Comparison of ENCODE assay signal across 6 cellular contexts in the genomic region with DNA sequence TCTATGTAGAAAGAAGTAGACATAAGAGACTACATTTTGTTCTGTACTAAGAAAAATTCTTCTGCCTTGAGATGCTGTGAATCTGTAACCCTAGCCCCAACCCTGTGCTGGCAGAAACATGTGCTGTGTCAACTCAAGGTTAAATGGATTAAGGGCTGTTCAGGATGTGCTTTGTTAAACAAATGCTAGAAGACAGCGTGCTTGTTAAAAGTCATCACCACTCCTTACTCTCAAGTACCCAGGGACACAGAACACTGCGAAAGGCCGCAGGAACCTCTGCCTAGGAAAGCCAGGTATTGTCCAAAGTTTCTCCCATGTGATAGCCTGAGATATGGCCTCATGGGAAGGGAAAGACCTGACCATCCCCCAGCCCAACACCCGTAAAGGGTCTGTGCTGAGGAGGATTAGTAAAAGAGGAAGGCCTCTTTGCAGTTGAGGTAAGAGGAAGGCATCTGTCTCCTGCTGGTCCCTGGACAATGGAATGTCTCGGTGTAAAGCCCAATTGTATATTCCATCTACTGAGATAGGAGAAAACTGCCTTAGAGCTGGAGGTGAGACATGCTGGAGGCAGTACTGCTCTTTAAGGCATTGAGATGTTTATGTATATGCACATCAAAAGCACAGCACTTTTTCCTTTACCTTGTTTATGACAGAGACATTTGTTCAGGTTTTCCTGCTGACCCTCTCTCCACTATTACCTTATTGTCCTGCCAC. TPM values are rescaled to one million over a fixed set of nuclear protein-coding genes. Genes with fewer than 3 reads are reported as not detected.
A peak's percentile ranks its signal among the peaks of the same experiment; 100 is the strongest.
DNase-seq lines count a peak whose midpoint lies in the region; FAIRE-seq and TF ChIP-seq lines count a peak whose summit lies in the region.
"Not testable (repeated sequence)": the region's sequence is repeated elsewhere in the genome, so short reads cannot be mapped to it uniquely, and the experiment has no call there.

No MANE protein-coding gene starts in this region.

- H3K4me3 ChIP-seq in HUES48 (ENCODE audit: low read depth, low read length); WERI-Rb-1 (ENCODE audit: low read depth, low read length); H1 (ENCODE audit: extremely low read depth in 1 of 4, insufficient read depth in 2 of 4, low read depth in 3 of 4, low read length in 4 of 4): not testable (repeated sequence)
- peak overlapping the region; percentile 2 for H3K4me3 ChIP-seq in neural progenitor cell

- not testable (repeated sequence) for H3K4me1 ChIP-seq in HUES48 (ENCODE audit: control insufficient read depth, insufficient read depth, low read length); H1 (replicated peaks in 1 of 4; ENCODE audit: control insufficient read depth in 3 of 4, insufficient read depth in 4 of 4, low read length in 3 of 4)
- H3K4me1 ChIP-seq in neural progenitor cell: peaks cover 13% of the 10 kb centered on the region

- H3K79me2 ChIP-seq in H1 (ENCODE audit: control insufficient read depth in 1 of 2, insufficient read depth in 2 of 2, low read length in 2 of 2); neural progenitor cell (ENCODE audit: low read depth): not testable (repeated sequence)

- not testable (repeated sequence) for H3K27ac Mint-ChIP-seq in neural progenitor cell

- peak; percentile 0 for DNase-seq in NCI-H82 treated with DMSO at 0.1 percent for 48 hours (lab: John Stamatoyannopoulos, UW; ENCODE audit: unreplicated experiment)
- peak; percentile 13 for DNase-seq in WERI-Rb-1
- not testable (repeated sequence) for DNase-seq in H1 (ENCODE audit: low read depth in 1 of 2, low spot score in 2 of 2)
- peak; percentile 37 for DNase-seq in iris pigment epithelial cell (ENCODE audit: low read depth)
- peak; percentile 20 for DNase-seq in neural progenitor cell (ENCODE audit: low spot score)

- 0 out of 3 replicates have a peak, but pooled peaks of 1 of the 2 experiments have one; percentile 26 for TF ChIP-seq POLR2A in H1 (IDR thresholded peaks at IDR 0.05; ENCODE audit: control extremely low read depth in 1 of 2, low read depth in 2 of 2, low read length in 2 of 2)

- not testable (repeated sequence) for H2AK5ac ChIP-seq in H1 (ENCODE audit: low read depth, low read length)

- H2BK12ac ChIP-seq in H1 (ENCODE audit: low read depth, low read length): peak overlapping the region; percentile 53; the same call in 1 of the 2 replicates

- peaks cover 11% of the 10 kb centered on the region for H3F3A ChIP-seq in neural progenitor cell (ENCODE audit: low read depth)

- H4K5ac ChIP-seq in H1 (ENCODE audit: insufficient read length, low read depth, low read length): not testable (repeated sequence)

- peak overlapping the region; percentile 88; the same call in 1 of the 2 replicates for H2BK5ac ChIP-seq in H1 (ENCODE audit: low read depth, low read length)

- not testable (repeated sequence) for H3K4me3 Mint-ChIP-seq in neural progenitor cell

- WGBS in H1 (ENCODE audit: extremely low coverage in 1 of 2, insufficient coverage in 1 of 2, insufficient read length in 1 of 2, insufficient replicate concordance in 2 of 2, low coverage in 1 of 2, low lambda C conversion rate in 2 of 2, missing lambda C conversion rate in 1 of 2), 2 experiments: 66% methylated on average over 5 of the region's 5 CpGs; no CpG with 5 or more reads in 1 of the 2 experiments

- not testable (repeated sequence) for H3K14ac ChIP-seq in H1 (ENCODE audit: insufficient read length)

- not testable (repeated sequence) for H2AFZ ChIP-seq in H1 (ENCODE audit: low read length); neural progenitor cell (replicated peaks)

- H3K56ac ChIP-seq in H1 (replicated peaks; ENCODE audit: insufficient read length, low read depth, low read length): not testable (repeated sequence)

- H3K4me2 ChIP-seq in H1 (ENCODE audit: insufficient read depth in 1 of 2, low read depth in 2 of 2, low read length in 2 of 2) (peak overlapping the region in 1 of 2 experiments; percentile 45; a peak in 2 of 4 replicates), neural progenitor cell (peak overlapping the region; percentile 55)

- H3K36me3 ChIP-seq in HUES48 (ENCODE audit: control insufficient read depth, insufficient read depth, low read length) (peaks cover 19% of the 10 kb centered on the region), WERI-Rb-1 (peaks cover 50% of the 10 kb centered on the region), H1 (ENCODE audit: control insufficient read depth in 2 of 4, insufficient read depth in 4 of 4, low read length in 3 of 4) (peaks cover 9 to 26% (median 19%) of the 10 kb centered on the region in 4 experiments; a peak in 6 of 8 replicates)
- H3K36me3 ChIP-seq in neural progenitor cell: not testable (repeated sequence)

- H3K27me3 ChIP-seq in HUES48 (ENCODE audit: control insufficient read depth, insufficient read depth, low read length); WERI-Rb-1 (ENCODE audit: insufficient read depth, low read depth, severe bottlenecking); H1 (replicated peaks in 1 of 4; ENCODE audit: control insufficient read depth in 3 of 4, extremely low read depth in 1 of 4, insufficient read depth in 3 of 4, low read length in 3 of 4); neural progenitor cell: not testable (repeated sequence)

- H4K8ac ChIP-seq in H1 (ENCODE audit: extremely low read depth, insufficient read depth, low read length): not testable (repeated sequence)

- H3K18ac ChIP-seq in H1 (ENCODE audit: extremely low read depth, low read length): peak overlapping the region; percentile 20; the same call in 1 of the 2 replicates

- H4K91ac ChIP-seq in H1 (replicated peaks; ENCODE audit: insufficient read length, low read length): not testable (repeated sequence)

- H3K9me3 Mint-ChIP-seq in neural progenitor cell: peaks cover 72% of the 10 kb centered on the region

- TF ChIP-seq CTCF in WERI-Rb-1 (IDR thresholded peaks at IDR 0.05; ENCODE audit: low read depth, low read length); H1 (IDR thresholded peaks at IDR 0.05; ENCODE audit: control extremely low read depth in 1 of 3, insufficient read depth in 1 of 3, low read depth in 1 of 3, low read length in 3 of 3); neural progenitor cell (IDR thresholded peaks at IDR 0.05): not testable (repeated sequence)

- TF ChIP-seq RAD21 in H1 (IDR thresholded peaks at IDR 0.05 in 1 of 2, conservative IDR thresholded peaks at IDR 0.05 in 1 of 2; ENCODE audit: low read depth in 2 of 2, low read length in 2 of 2): not testable (repeated sequence)

- CTCF ChIA-PET in H1 (lab: Charles Lee; ENCODE audit: partially characterized antibody): not testable (repeated sequence)

- H3K27ac ChIP-seq in HUES48 (ENCODE audit: low read depth, low read length) (peak overlapping the region; percentile 18), WERI-Rb-1 (peak overlapping the region; percentile 66)
- H3K27ac ChIP-seq in H1 (ENCODE audit: low read depth, low read length); neural progenitor cell: not testable (repeated sequence)

- H3K4me1 Mint-ChIP-seq in neural progenitor cell: not testable (repeated sequence)

- H3K4ac ChIP-seq in H1 (replicated peaks; ENCODE audit: insufficient read length, low read depth, low read length): not testable (repeated sequence)

- H3K9ac ChIP-seq in HUES48 (ENCODE audit: low read depth, low read length); neural progenitor cell: not testable (repeated sequence)
- H3K9ac ChIP-seq in H1 (replicated peaks in 1 of 4; ENCODE audit: extremely low read depth in 1 of 4, low read depth in 3 of 4, low read length in 3 of 4): peak overlapping the region in 1 of 4 experiments; percentile 11; a peak in 1 of 7 replicates

- TF ChIP-seq EP300 in H1 (IDR thresholded peaks at IDR 0.05; ENCODE audit: borderline replicate concordance in 1 of 2, low read depth in 2 of 2, low read length in 2 of 2): not testable (repeated sequence)

- H3K23ac ChIP-seq in H1 (ENCODE audit: insufficient read length): not testable (repeated sequence)

- H3K9me3 ChIP-seq in HUES48 (ENCODE audit: control insufficient read depth, insufficient read depth, low read length) (peaks cover 20% of the 10 kb centered on the region), WERI-Rb-1 (ENCODE audit: severe bottlenecking) (peaks cover 20% of the 10 kb centered on the region), H1 (ENCODE audit: insufficient read depth in 2 of 2, low read depth in 1 of 2, low read length in 1 of 2) (peaks cover 17 to 19% of the 10 kb centered on the region in 2 experiments)
- not testable (repeated sequence) for H3K9me3 ChIP-seq in neural progenitor cell (ENCODE audit: low read depth)

- not testable (repeated sequence) for H3K27me3 Mint-ChIP-seq in neural progenitor cell (ENCODE audit: insufficient read depth, low read depth)

- not testable (repeated sequence) for H2BK120ac ChIP-seq in H1 (replicated peaks; ENCODE audit: low read depth, low read length)

- H3K36me3 Mint-ChIP-seq in neural progenitor cell: peaks cover 71% of the 10 kb centered on the region

- not testable (repeated sequence) for H4K20me1 ChIP-seq in H1 (replicated peaks in 1 of 2; ENCODE audit: control insufficient read depth in 1 of 2, insufficient read depth in 2 of 2, low read length in 2 of 2); neural progenitor cell (ENCODE audit: low read depth)

- H2BK15ac ChIP-seq in H1 (ENCODE audit: low read length): not testable (repeated sequence)

- not testable (repeated sequence) for H2BK20ac ChIP-seq in H1 (ENCODE audit: low read length)

- FAIRE-seq in H1 (lab: Jason Lieb, UNC): not testable (repeated sequence)

- POLR2A ChIA-PET in H1 (lab: Charles Lee; ENCODE audit: partially characterized antibody): not testable (repeated sequence)

- H3K23me2 ChIP-seq in H1 (ENCODE audit: low read depth, low read length): not testable (repeated sequence)

- H3K79me1 ChIP-seq in H1 (ENCODE audit: low read depth, low read length): not testable (repeated sequence)

RNA-seq across cellular contexts. Expression of a gene that starts 11.2 kb away (rescaled TPM):
- 16.5 and 18.7 TPM in 2 replicates for total RNA-seq in H1 (2021; fragmentation: NEBNext Ultra II Directional; extraction: Animal tissue kit (Norgen Biotek cat#: 25700))
- 4.9 and 5.2 TPM in 2 replicates for polyA plus RNA-seq in H1 (2011; rRNA removed)
- 6.5 TPM for polyA plus RNA-seq in H1 (2011; cell fraction: cytosol; rRNA removed)
- 7.0 TPM for polyA plus RNA-seq in H1 (2011; cell fraction: nucleus; rRNA removed)
- 5.2 to 10.5 TPM (median 6.4 TPM) in 4 replicates for polyA plus RNA-seq in H1 (2012, experiment 1 of 2)
- 0.68 TPM for polyA plus RNA-seq in H1 (2012, experiment 2 of 2)
- 9.3 TPM for polyA plus RNA-seq in H1 (2013, experiment 1 of 2)
- polyA plus RNA-seq in H1 (2013, experiment 2 of 2): 8.7 TPM
- 25.5 and 25.7 TPM in 2 replicates for polyA minus RNA-seq in H1 (2011; rRNA and poly(A)+ RNA removed)
- polyA minus RNA-seq in H1 (2011; cell fraction: cytosol; rRNA and poly(A)+ RNA removed): 10.3 TPM
- 23.5 TPM for polyA minus RNA-seq in H1 (2011; cell fraction: nucleus; rRNA and poly(A)+ RNA removed)
- 12.9 and 16.2 TPM in 2 replicates for total RNA-seq in neural progenitor cell (ENCODE audit: low replicate concordance)

RNA-seq across cellular contexts. Expression of a gene that starts 31.4 kb away (rescaled TPM):
- total RNA-seq in H1 (2021; fragmentation: NEBNext Ultra II Directional; extraction: Animal tissue kit (Norgen Biotek cat#: 25700)): 23.1 and 25.9 TPM in 2 replicates
- polyA plus RNA-seq in H1 (2011; rRNA removed): 2.6 and 3.9 TPM in 2 replicates
- 5.3 TPM for polyA plus RNA-seq in H1 (2011; cell fraction: cytosol; rRNA removed)
- 2.9 TPM for polyA plus RNA-seq in H1 (2011; cell fraction: nucleus; rRNA removed)
- 3.9 to 8.6 TPM (median 5.6 TPM) in 4 replicates for polyA plus RNA-seq in H1 (2012, experiment 1 of 2)
- polyA plus RNA-seq in H1 (2012, experiment 2 of 2): 0.87 TPM
- 8.9 TPM for polyA plus RNA-seq in H1 (2013, experiment 1 of 2)
- 9.0 TPM for polyA plus RNA-seq in H1 (2013, experiment 2 of 2)
- polyA minus RNA-seq in H1 (2011; rRNA and poly(A)+ RNA removed): 25.5 and 41.6 TPM in 2 replicates
- polyA minus RNA-seq in H1 (2011; cell fraction: cytosol; rRNA and poly(A)+ RNA removed): 16.7 TPM
- 27.7 TPM for polyA minus RNA-seq in H1 (2011; cell fraction: nucleus; rRNA and poly(A)+ RNA removed)
- total RNA-seq in neural progenitor cell (ENCODE audit: low replicate concordance): 13.5 and 18.9 TPM in 2 replicates
